In genomic region chr7:108136191-108136581, GRCh38 we compare ENCODE assay signal across 10 cellular contexts. TPM values are rescaled to one million over a fixed set of nuclear protein-coding genes. Genes with fewer than 3 reads are reported as not detected.
A peak's percentile ranks its signal among the peaks of the same experiment; 100 is the strongest.
DNase-seq lines count a peak whose midpoint lies in the region; ATAC-seq and TF ChIP-seq lines count a peak whose summit lies in the region.
"Had no signal": no experiment of that assay in that cellular context is flagged by ENCODE, and none has a peak within 500 bp of the region (broad histone marks: within the 10 kb centered on the region; RNA-seq: fewer than 3 reads in every experiment).

No MANE protein-coding gene starts in this region.

- TF ChIP-seq CTCF in lower lobe of right lung (IDR thresholded peaks at IDR 0.05) (no peak), lower leg skin (IDR thresholded peaks at IDR 0.05) (no peak)

- H3K4me1 ChIP-seq in lower lobe of right lung = no peaks in the 10 kb centered on the region

- DNase-seq in lower lobe of right lung = no peak
- no peak for DNase-seq in lower leg skin (ENCODE audit: low spot score in 2 of 2)
- no peak for DNase-seq in stimulated activated CD4-positive, alpha-beta T cell treated with anti-CD3 and anti-CD28 coated beads, Interleukin-2, amount 100 ng/mL, for 48 hours
- DNase-seq in stimulated activated naive CD4-positive, alpha-beta T cell (lab: John Stamatoyannopoulos, UW) = no peak

- H3K9me3 ChIP-seq in lower lobe of right lung = no peaks in the 10 kb centered on the region

- H3K27ac ChIP-seq in lower lobe of right lung = no peak overlapping the region

- intact Hi-C loops in lower lobe of right lung (cut with DNase I) (no loop called here), lower leg skin (cut with DNase I; ENCODE audit: low total_unique reads) (no loop called here)

- no peak overlapping the region for H3K4me3 ChIP-seq in lower lobe of right lung
- H3K4me3 ChIP-seq in lower leg skin (ENCODE audit: low read depth, poor library complexity, severe bottlenecking) = no peak overlapping the region

- H3K27ac Mint-ChIP-seq in IgD-negative memory B cell = peak overlapping the region in 2 of 3 donors; percentile 2 to 85

- WGBS in lower leg skin, 2 donors = 76 to 79% methylated on average over 3 of the region's 3 CpGs

- H3K36me3 Mint-ChIP-seq in IgD-negative memory B cell = no peaks in the 10 kb centered on the region

- peaks cover 0 to 5% (median 0%) of the 10 kb centered on the region in 3 donors for H3K9me3 Mint-ChIP-seq in IgD-negative memory B cell

- no peaks in the 10 kb centered on the region for H3K27me3 ChIP-seq in lower lobe of right lung (ENCODE audit: low read depth)

- H3K36me3 ChIP-seq in lower lobe of right lung = no peaks in the 10 kb centered on the region

- no peak for TF ChIP-seq POLR2A in lower leg skin (IDR thresholded peaks at IDR 0.05)

- peaks cover 15 to 23% (median 18%) of the 10 kb centered on the region in 3 donors for H3K4me1 Mint-ChIP-seq in IgD-negative memory B cell

- ATAC-seq in GM19043 (IDR thresholded peaks at IDR 0.05; ENCODE audit: low read depth, unreplicated experiment) = peak; percentile 5
- peak; percentile 21 for ATAC-seq in HG02623 (IDR thresholded peaks at IDR 0.05; ENCODE audit: unreplicated experiment)
- ATAC-seq in lower lobe of right lung = peak; percentile 58 to 60
- ATAC-seq: sciatic nerve had no signal

- H3K27me3 Mint-ChIP-seq in IgD-negative memory B cell = peaks cover 4% of the 10 kb centered on the region

- peak overlapping the region in 2 of 4 donors; percentile 10 to 39 for H3K4me3 Mint-ChIP-seq in IgD-negative memory B cell

RNA-seq across cellular contexts. Expression of gene LAMB4, which starts 6.0 kb away (rescaled TPM):
- polyA plus RNA-seq in IgD-negative memory B cell = not detected
- not detected for total RNA-seq in lower lobe of right lung
- 100 to 1,000 TPM; 125 to 306 (median 156) TPM for total RNA-seq in lower leg skin
- total RNA-seq: chondrocyte; T-helper 2 cell treated with Interferon-gamma antibody and Interleukin-4, amounts not matched to agents 100 ng/mL and 5 ng/mL, for 36 hours had no signal

Comparison
In these comparisons a context has a peak if more than half of its experiments do, and no peak if none do; other contexts are left out.
1. ATAC-seq: peak in every context shown above with its lines; median percentile 59 in lower lobe of right lung; 21 in HG02623; 5 in GM19043.
2. RNA of gene LAMB4, which starts 6.0 kb away (total RNA-seq): 125 to 306 TPM in lower leg skin; not detected in lower lobe of right lung (single experiment); every median in the first group is over 100 times any median in the second.